In the genomic region with DNA sequence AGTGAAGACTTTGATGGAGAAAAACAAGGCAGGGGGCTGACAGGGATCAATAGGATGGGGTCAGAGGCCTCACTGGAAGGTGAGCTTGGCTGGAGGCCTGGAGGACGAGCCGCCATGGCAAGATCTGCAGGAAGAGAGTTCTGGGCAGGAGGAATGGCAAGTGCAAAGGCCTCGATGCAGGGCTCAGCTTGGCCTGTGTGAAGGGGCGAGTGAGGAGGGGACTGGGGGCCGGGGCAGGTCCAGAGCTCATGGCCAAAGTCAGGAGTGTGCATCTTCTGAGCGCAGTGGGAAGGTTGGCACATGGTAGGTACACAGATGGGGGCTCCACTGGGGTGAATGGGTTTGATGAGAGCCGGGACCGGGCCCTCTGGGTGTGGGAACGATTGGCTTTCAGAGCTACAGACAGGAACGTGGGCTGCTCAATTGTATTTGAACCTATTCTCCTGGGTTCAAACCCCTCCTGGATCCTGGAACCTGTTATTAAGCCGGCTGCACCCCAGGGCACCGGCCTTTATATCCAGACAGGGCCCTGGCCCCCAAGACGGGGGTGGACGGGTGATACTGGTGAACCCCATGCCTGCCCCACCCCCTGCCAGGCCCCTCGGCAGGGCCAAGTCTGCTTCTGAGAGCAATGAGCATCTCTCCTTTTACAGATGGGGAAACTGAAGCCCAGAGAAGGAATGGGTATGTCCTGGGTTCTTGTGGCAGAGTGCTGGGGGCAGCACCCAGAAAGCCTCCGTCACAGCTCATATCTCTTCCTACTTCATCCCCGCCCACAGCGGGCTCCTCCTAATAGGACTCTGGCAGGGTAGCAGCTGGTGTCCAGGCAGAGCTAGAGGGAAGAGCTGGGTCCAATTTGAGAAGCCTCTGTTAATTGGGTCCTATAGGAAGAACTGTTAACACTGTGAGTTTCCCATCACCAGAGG, we compare ENCODE assay signal across 10 cellular contexts.
DNase-seq lines count a peak whose midpoint lies in the region; ATAC-seq and TF ChIP-seq lines count a peak whose summit lies in the region.
"Had no signal": no experiment of that assay in that cellular context is flagged by ENCODE, and none has a peak within 500 bp of the region (broad histone marks: within the 10 kb centered on the region; RNA-seq: fewer than 3 reads in every experiment).

No MANE protein-coding gene starts in this region.

- no peaks in the 10 kb centered on the region for H3K79me2 ChIP-seq in DOHH2 (ENCODE audit: control insufficient read depth, low read length)
- H3K79me2 ChIP-seq in smooth muscle cell (ENCODE audit: low read depth): no peaks in the 10 kb centered on the region

- H3K27me3 ChIP-seq in DOHH2 (ENCODE audit: control insufficient read depth, low read length): peaks cover 17% of the 10 kb centered on the region
- peaks cover 9% of the 10 kb centered on the region for H3K27me3 ChIP-seq in SJCRH30
- H3K27me3 ChIP-seq in heart right ventricle: no peaks in the 10 kb centered on the region
- no peaks in the 10 kb centered on the region for H3K27me3 ChIP-seq in smooth muscle cell (ENCODE audit: low read depth)

- no peaks in the 10 kb centered on the region for H3K36me3 ChIP-seq in DOHH2 (ENCODE audit: control insufficient read depth, low read length)
- no peaks in the 10 kb centered on the region for H3K36me3 ChIP-seq in SJCRH30
- no peaks in the 10 kb centered on the region for H3K36me3 ChIP-seq in heart right ventricle
- H3K36me3 ChIP-seq in smooth muscle cell (ENCODE audit: low read depth): no peaks in the 10 kb centered on the region

- H3K4me1 ChIP-seq in DOHH2 (ENCODE audit: control insufficient read depth, low read length) (peaks cover 13% of the 10 kb centered on the region), SJCRH30 (peaks cover 22% of the 10 kb centered on the region), heart right ventricle (peaks cover 5 to 51% (median 16%) of the 10 kb centered on the region in 9 donors), smooth muscle cell (ENCODE audit: low read depth) (no peaks in the 10 kb centered on the region)

- H2AFZ ChIP-seq in smooth muscle cell (ENCODE audit: low read depth): peak overlapping the region; percentile 24

- H3K4me2 ChIP-seq in DOHH2 (ENCODE audit: low read length) (peak overlapping the region; percentile 20), smooth muscle cell (no peak overlapping the region)
- H3K4me2 ChIP-seq: KMS-11 had no signal

- H3K27ac ChIP-seq in DOHH2 (ENCODE audit: low read depth, low read length) (no peak overlapping the region), SJCRH30 (no peak overlapping the region), heart right ventricle (peak overlapping the region in 8 of 10 donors; percentile 19 to 84 (median 42)), smooth muscle cell (ENCODE audit: low read depth) (peak overlapping the region; percentile 53)
- H3K27ac ChIP-seq: KMS-11 had no signal

- H3F3A ChIP-seq in DOHH2 (ENCODE audit: control insufficient read depth, insufficient read depth) (no peaks in the 10 kb centered on the region), smooth muscle cell (ENCODE audit: low read depth) (peaks cover 7% of the 10 kb centered on the region)

- H3K9me3 ChIP-seq in DOHH2 (ENCODE audit: control insufficient read depth, insufficient read depth, low read length): no peaks in the 10 kb centered on the region
- H3K9me3 ChIP-seq in SJCRH30 (replicated peaks): no peaks in the 10 kb centered on the region
- H3K9me3 ChIP-seq in heart right ventricle: no peaks in the 10 kb centered on the region
- H3K9me3 ChIP-seq in smooth muscle cell (replicated peaks; ENCODE audit: low read depth): no peaks in the 10 kb centered on the region

- DNase-seq in SJCRH30 (peak; percentile 53 to 62), heart right ventricle (no peak), smooth muscle cell (lab: John Stamatoyannopoulos, UW; ENCODE audit: unreplicated experiment) (no peak), activated gamma-delta T cell (lab: John Stamatoyannopoulos, UW) (no peak), DMS53 treated with DMSO at 0.1 percent for 48 hours (lab: John Stamatoyannopoulos, UW; ENCODE audit: unreplicated experiment) (no peak)
- DNase-seq: activated CD8-positive, alpha-beta memory T cell treated with anti-CD3 and anti-CD28 coated beads, Interleukin-2, amount 50 U/mL, for 48 hours; NCI-H526 treated with DMSO at 0.1 percent for 48 hours had no signal

- H3K4me3 ChIP-seq in DOHH2 (ENCODE audit: low read length) (no peak overlapping the region), SJCRH30 (no peak overlapping the region), heart right ventricle (no peak overlapping the region), smooth muscle cell (no peak overlapping the region)

- TF ChIP-seq CTCF in DOHH2 (IDR thresholded peaks at IDR 0.05; ENCODE audit: low read depth, low read length, poor library complexity, severe bottlenecking) (no peak), heart right ventricle (IDR thresholded peaks at IDR 0.05) (no peak), smooth muscle cell (IDR thresholded peaks at IDR 0.05; ENCODE audit: borderline replicate concordance, insufficient read depth, poor library complexity, severe bottlenecking) (no peak)

- 77 to 84% methylated on average over 18 of the region's 18 CpGs for WGBS in heart right ventricle, 2 donors
- 84% methylated on average over 18 of the region's 18 CpGs for WGBS in smooth muscle cell (ENCODE audit: low lambda C conversion rate)

- no peaks in the 10 kb centered on the region for H4K20me1 ChIP-seq in DOHH2 (ENCODE audit: control insufficient read depth, insufficient read depth, low read depth, low read length)
- H4K20me1 ChIP-seq in smooth muscle cell (ENCODE audit: low read depth): no peaks in the 10 kb centered on the region

- intact Hi-C loops in heart right ventricle (cut with DNase I): no loop called here

- peak in 1 of 8 donors; percentile 36 for ATAC-seq in heart right ventricle
- ATAC-seq in HG03520 (IDR thresholded peaks at IDR 0.05; ENCODE audit: unreplicated experiment): no peak

- no peak overlapping the region for H3K9ac ChIP-seq in smooth muscle cell (ENCODE audit: low read depth)
- H3K9ac ChIP-seq: KMS-11 had no signal

- H3K9me2 ChIP-seq in DOHH2 (replicated peaks; ENCODE audit: control insufficient read depth, low read length): no peaks in the 10 kb centered on the region

Comparison
In these comparisons a context has a peak if more than half of its experiments do, and no peak if none do; other contexts are left out.
1. H3K27ac ChIP-seq: peak in heart right ventricle (8 of 10) and smooth muscle cell (single experiment); none in DOHH2 (single experiment) and SJCRH30 (single experiment).
2. DNase-seq: peak in SJCRH30 (2 of 2); none in heart right ventricle (0 of 2), smooth muscle cell (single experiment), activated gamma-delta T cell (single experiment) and DMS53 treated with DMSO at 0.1 percent for 48 hours (single experiment).